1 cellular context compared by ENCODE assay signal in the genomic region with DNA sequence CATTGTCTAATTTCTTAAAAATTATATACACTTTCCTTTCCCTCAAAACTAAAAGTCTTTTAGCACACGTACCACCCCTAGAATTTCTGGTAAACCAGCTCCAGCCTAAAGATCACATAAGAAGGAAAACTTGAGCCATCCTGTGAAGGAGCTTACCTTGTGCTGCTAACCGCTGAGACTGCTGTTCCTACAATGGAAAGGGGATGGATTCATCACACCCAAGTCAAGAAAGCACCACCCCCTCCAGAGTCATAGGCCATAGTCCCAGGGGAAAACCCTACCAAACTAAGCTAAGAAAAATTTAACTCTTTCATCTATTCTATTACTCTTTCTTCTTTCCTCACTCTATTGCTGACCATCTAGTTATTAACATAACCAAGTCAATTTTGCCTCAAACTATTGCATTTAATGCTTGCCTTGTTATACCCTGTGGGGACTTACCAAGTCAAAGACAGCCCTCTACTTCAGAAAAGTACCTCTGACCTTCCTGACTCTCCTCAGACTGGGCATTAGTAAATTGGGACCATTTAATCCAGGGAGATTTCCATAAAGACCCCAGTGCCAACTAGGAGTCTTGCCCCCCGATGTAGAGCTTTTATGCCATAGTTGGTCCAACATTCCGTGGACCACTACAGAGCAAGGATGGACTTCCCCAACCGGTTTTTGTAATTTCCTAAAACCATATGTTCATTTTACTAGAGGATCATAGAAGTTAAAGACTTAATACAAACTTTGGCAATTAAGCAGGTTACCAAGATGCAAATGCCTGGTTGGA.
TF ChIP-seq lines count a peak whose summit lies in the region.
"Not testable (repeated sequence)": the region's sequence is repeated elsewhere in the genome, so short reads cannot be mapped to it uniquely, and the experiment has no call there.

No MANE protein-coding gene starts in this region.

TF ChIP-seq in HepG2, 621 proteins besides CTCF, POLR2A, EP300 and RAD21 (continued from another document and continues in another):
- 0 out of 2 replicates have a peak, but pooled peaks have one; percentile 43 for TF ChIP-seq HES4 (CRISPR knock-in tag; IDR thresholded peaks at IDR 0.05; ENCODE audit: borderline replicate concordance)
- TF ChIP-seq, protein P1, sequence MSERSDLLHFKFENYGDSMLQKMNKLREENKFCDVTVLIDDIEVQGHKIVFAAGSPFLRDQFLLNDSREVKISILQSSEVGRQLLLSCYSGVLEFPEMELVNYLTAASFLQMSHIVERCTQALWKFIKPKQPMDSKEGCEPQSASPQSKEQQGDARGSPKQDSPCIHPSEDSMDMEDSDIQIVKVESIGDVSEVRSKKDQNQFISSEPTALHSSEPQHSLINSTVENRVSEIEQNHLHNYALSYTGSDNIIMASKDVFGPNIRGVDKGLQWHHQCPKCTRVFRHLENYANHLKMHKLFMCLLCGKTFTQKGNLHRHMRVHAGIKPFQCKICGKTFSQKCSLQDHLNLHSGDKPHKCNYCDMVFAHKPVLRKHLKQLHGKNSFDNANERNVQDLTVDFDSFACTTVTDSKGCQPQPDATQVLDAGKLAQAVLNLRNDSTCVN (CRISPR knock-in tag; IDR thresholded peaks at IDR 0.05; ENCODE audit: borderline replicate concordance) = 0 out of 2 replicates have a peak, but pooled peaks have one; percentile 48
- TF ChIP-seq ZNF431 (CRISPR knock-in tag; IDR thresholded peaks at IDR 0.05; ENCODE audit: borderline replicate concordance, low read depth) = 0 out of 2 replicates have a peak, but pooled peaks have one; percentile 49
- TF ChIP-seq YEATS2 (CRISPR knock-in tag; IDR thresholded peaks at IDR 0.05; ENCODE audit: borderline replicate concordance) = peak; percentile 60; the same call in 1 of the 2 replicates
- TF ChIP-seq, protein P2, sequence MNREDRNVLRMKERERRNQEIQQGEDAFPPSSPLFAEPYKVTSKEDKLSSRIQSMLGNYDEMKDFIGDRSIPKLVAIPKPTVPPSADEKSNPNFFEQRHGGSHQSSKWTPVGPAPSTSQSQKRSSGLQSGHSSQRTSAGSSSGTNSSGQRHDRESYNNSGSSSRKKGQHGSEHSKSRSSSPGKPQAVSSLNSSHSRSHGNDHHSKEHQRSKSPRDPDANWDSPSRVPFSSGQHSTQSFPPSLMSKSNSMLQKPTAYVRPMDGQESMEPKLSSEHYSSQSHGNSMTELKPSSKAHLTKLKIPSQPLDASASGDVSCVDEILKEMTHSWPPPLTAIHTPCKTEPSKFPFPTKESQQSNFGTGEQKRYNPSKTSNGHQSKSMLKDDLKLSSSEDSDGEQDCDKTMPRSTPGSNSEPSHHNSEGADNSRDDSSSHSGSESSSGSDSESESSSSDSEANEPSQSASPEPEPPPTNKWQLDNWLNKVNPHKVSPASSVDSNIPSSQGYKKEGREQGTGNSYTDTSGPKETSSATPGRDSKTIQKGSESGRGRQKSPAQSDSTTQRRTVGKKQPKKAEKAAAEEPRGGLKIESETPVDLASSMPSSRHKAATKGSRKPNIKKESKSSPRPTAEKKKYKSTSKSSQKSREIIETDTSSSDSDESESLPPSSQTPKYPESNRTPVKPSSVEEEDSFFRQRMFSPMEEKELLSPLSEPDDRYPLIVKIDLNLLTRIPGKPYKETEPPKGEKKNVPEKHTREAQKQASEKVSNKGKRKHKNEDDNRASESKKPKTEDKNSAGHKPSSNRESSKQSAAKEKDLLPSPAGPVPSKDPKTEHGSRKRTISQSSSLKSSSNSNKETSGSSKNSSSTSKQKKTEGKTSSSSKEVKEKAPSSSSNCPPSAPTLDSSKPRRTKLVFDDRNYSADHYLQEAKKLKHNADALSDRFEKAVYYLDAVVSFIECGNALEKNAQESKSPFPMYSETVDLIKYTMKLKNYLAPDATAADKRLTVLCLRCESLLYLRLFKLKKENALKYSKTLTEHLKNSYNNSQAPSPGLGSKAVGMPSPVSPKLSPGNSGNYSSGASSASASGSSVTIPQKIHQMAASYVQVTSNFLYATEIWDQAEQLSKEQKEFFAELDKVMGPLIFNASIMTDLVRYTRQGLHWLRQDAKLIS (CRISPR knock-in tag; IDR thresholded peaks at IDR 0.05) = peak; percentile 99
- TF ChIP-seq, protein P3, sequence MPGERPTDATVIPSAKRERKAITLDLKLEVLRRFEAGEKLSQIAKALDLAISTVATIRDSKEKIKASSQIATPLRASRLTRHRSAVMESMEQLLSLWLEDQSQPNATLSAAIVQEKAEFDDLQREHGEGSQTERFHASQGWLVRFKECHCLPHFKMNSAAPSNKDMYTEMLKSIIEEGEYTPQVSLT (CRISPR knock-in tag; IDR thresholded peaks at IDR 0.05; ENCODE audit: borderline replicate concordance, low read depth) = 0 out of 2 replicates have a peak, but pooled peaks have one; percentile 40
- TF ChIP-seq HDAC1 (CRISPR knock-in tag; IDR thresholded peaks at IDR 0.05) = peak; percentile 45; the same call in 1 of the 2 replicates
- peak; percentile 72; the same call in 1 of the 2 replicates for TF ChIP-seq ZNF878 (CRISPR knock-in tag; IDR thresholded peaks at IDR 0.05)
- TF ChIP-seq CBFB (CRISPR knock-in tag; IDR thresholded peaks at IDR 0.05) = 0 out of 2 replicates have a peak, but pooled peaks have one; percentile 23
- TF ChIP-seq MLLT10 (CRISPR knock-in tag; IDR thresholded peaks at IDR 0.05) = 0 out of 2 replicates have a peak, but pooled peaks have one; percentile 61
- TF ChIP-seq, protein P4, sequence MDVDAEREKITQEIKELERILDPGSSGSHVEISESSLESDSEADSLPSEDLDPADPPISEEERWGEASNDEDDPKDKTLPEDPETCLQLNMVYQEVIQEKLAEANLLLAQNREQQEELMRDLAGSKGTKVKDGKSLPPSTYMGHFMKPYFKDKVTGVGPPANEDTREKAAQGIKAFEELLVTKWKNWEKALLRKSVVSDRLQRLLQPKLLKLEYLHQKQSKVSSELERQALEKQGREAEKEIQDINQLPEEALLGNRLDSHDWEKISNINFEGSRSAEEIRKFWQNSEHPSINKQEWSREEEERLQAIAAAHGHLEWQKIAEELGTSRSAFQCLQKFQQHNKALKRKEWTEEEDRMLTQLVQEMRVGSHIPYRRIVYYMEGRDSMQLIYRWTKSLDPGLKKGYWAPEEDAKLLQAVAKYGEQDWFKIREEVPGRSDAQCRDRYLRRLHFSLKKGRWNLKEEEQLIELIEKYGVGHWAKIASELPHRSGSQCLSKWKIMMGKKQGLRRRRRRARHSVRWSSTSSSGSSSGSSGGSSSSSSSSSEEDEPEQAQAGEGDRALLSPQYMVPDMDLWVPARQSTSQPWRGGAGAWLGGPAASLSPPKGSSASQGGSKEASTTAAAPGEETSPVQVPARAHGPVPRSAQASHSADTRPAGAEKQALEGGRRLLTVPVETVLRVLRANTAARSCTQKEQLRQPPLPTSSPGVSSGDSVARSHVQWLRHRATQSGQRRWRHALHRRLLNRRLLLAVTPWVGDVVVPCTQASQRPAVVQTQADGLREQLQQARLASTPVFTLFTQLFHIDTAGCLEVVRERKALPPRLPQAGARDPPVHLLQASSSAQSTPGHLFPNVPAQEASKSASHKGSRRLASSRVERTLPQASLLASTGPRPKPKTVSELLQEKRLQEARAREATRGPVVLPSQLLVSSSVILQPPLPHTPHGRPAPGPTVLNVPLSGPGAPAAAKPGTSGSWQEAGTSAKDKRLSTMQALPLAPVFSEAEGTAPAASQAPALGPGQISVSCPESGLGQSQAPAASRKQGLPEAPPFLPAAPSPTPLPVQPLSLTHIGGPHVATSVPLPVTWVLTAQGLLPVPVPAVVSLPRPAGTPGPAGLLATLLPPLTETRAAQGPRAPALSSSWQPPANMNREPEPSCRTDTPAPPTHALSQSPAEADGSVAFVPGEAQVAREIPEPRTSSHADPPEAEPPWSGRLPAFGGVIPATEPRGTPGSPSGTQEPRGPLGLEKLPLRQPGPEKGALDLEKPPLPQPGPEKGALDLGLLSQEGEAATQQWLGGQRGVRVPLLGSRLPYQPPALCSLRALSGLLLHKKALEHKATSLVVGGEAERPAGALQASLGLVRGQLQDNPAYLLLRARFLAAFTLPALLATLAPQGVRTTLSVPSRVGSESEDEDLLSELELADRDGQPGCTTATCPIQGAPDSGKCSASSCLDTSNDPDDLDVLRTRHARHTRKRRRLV (CRISPR knock-in tag; IDR thresholded peaks at IDR 0.05) = peak; percentile 51; the same call in 1 of the 2 replicates
- not testable (repeated sequence) for TF ChIP-seq NR2F6, NONO (IDR thresholded peaks at IDR 0.05)
- peak; percentile 43; the same call in 1 of the 2 replicates for TF ChIP-seq NR2F6 (CRISPR knock-in tag; IDR thresholded peaks at IDR 0.05)
- TF ChIP-seq FOXA3 (CRISPR knock-in tag; IDR thresholded peaks at IDR 0.05) = peak; percentile 45; the same call in 1 of the 2 replicates
- TF ChIP-seq, protein P5, sequence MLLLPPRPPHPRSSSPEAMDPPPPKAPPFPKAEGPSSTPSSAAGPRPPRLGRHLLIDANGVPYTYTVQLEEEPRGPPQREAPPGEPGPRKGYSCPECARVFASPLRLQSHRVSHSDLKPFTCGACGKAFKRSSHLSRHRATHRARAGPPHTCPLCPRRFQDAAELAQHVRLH (CRISPR knock-in tag; IDR thresholded peaks at IDR 0.05; ENCODE audit: borderline replicate concordance, low read depth) = peak; percentile 69; the same call in 1 of the 2 replicates
- TF ChIP-seq KMT2A (CRISPR knock-in tag; IDR thresholded peaks at IDR 0.05) = peak; percentile 44; the same call in 1 of the 2 replicates
- TF ChIP-seq ZNF614 (CRISPR knock-in tag; IDR thresholded peaks at IDR 0.05; ENCODE audit: borderline replicate concordance) = peak; percentile 78; the same call in 1 of the 2 replicates
- TF ChIP-seq ELF3 (CRISPR knock-in tag; IDR thresholded peaks at IDR 0.05) = peak; percentile 44; the same call in 1 of the 2 replicates
- TF ChIP-seq PITX1 (CRISPR knock-in tag; IDR thresholded peaks at IDR 0.05) = peak; percentile 67; the same call in 1 of the 2 replicates
- TF ChIP-seq MIXL1 (CRISPR knock-in tag; IDR thresholded peaks at IDR 0.05) = peak; percentile 77
- peak; percentile 46; the same call in 1 of the 2 replicates for TF ChIP-seq BCL6 (CRISPR knock-in tag; IDR thresholded peaks at IDR 0.05)
- 0 out of 2 replicates have a peak, but pooled peaks have one; percentile 1 for TF ChIP-seq NONO (CRISPR knock-in tag; conservative IDR thresholded peaks at IDR 0.05)
- TF ChIP-seq MBNL3 (CRISPR knock-in tag; conservative IDR thresholded peaks at IDR 0.05) = 0 out of 2 replicates have a peak, but pooled peaks have one; percentile 44
- TF ChIP-seq MIER3 (CRISPR knock-in tag; IDR thresholded peaks at IDR 0.05; ENCODE audit: borderline replicate concordance) = peak; percentile 63; the same call in 1 of the 2 replicates
- TF ChIP-seq, protein P6, sequence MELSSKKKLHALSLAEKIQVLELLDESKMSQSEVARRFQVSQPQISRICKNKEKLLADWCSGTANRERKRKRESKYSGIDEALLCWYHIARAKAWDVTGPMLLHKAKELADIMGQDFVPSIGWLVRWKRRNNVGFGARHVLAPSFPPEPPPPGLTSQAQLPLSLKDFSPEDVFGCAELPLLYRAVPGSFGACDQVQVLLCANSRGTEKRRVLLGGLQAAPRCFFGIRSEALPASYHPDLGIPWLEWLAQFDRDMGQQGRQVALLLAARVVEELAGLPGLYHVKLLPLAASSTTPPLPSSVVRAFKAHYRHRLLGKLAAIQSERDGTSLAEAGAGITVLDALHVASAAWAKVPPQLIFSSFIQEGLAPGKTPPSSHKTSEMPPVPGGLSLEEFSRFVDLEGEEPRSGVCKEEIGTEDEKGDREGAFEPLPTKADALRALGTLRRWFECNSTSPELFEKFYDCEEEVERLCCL (CRISPR knock-in tag; IDR thresholded peaks at IDR 0.05; ENCODE audit: borderline replicate concordance) = peak; percentile 42; the same call in 1 of the 2 replicates
- TF ChIP-seq, protein P7, sequence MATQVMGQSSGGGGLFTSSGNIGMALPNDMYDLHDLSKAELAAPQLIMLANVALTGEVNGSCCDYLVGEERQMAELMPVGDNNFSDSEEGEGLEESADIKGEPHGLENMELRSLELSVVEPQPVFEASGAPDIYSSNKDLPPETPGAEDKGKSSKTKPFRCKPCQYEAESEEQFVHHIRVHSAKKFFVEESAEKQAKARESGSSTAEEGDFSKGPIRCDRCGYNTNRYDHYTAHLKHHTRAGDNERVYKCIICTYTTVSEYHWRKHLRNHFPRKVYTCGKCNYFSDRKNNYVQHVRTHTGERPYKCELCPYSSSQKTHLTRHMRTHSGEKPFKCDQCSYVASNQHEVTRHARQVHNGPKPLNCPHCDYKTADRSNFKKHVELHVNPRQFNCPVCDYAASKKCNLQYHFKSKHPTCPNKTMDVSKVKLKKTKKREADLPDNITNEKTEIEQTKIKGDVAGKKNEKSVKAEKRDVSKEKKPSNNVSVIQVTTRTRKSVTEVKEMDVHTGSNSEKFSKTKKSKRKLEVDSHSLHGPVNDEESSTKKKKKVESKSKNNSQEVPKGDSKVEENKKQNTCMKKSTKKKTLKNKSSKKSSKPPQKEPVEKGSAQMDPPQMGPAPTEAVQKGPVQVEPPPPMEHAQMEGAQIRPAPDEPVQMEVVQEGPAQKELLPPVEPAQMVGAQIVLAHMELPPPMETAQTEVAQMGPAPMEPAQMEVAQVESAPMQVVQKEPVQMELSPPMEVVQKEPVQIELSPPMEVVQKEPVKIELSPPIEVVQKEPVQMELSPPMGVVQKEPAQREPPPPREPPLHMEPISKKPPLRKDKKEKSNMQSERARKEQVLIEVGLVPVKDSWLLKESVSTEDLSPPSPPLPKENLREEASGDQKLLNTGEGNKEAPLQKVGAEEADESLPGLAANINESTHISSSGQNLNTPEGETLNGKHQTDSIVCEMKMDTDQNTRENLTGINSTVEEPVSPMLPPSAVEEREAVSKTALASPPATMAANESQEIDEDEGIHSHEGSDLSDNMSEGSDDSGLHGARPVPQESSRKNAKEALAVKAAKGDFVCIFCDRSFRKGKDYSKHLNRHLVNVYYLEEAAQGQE (IDR thresholded peaks at IDR 0.05; ENCODE audit: borderline replicate concordance in 1 of 2, low read depth in 1 of 2, low read length in 2 of 2) = peak in 1 of 2 experiments; percentile 69; a peak in 1 of 4 replicates
- 0 out of 2 replicates have a peak, but pooled peaks have one; percentile 56 for TF ChIP-seq KLF11 (CRISPR knock-in tag; IDR thresholded peaks at IDR 0.05)
- peak; percentile 26; the same call in 1 of the 2 replicates for TF ChIP-seq TBX2 (CRISPR knock-in tag; IDR thresholded peaks at IDR 0.05; ENCODE audit: borderline replicate concordance)
- 0 out of 2 replicates have a peak, but pooled peaks have one; percentile 61 for TF ChIP-seq ZNF33B (CRISPR knock-in tag; IDR thresholded peaks at IDR 0.05)
